ENCODE assay signal across 8 cellular contexts in genomic region chr20:25247100-25247665, GRCh38. TPM values are rescaled to one million over a fixed set of nuclear protein-coding genes. Genes with fewer than 3 reads are reported as not detected.
DNase-seq lines count a peak whose midpoint lies in the region; ATAC-seq and TF ChIP-seq lines count a peak whose summit lies in the region.

No MANE protein-coding gene starts in this region.

- no peak for TF ChIP-seq POLR2A in spleen (IDR thresholded peaks at IDR 0.05)

- peak overlapping the region; percentile 86 to 96 for H3K9ac ChIP-seq in colonic mucosa (ENCODE audit: low read depth in 2 of 2, low read length in 2 of 2)

- peak; percentile 7 for ATAC-seq in GM19397 (IDR thresholded peaks at IDR 0.05; ENCODE audit: unreplicated experiment)
- ATAC-seq in SK-N-SH treated with all-trans-retinoic acid at 6 μM for 48 hours: peak; percentile 83

- peak; percentile 30 for TF ChIP-seq CTCF in colonic mucosa (IDR thresholded peaks at IDR 0.05)
- TF ChIP-seq CTCF in spleen (IDR thresholded peaks at IDR 0.05 in 8 of 11, conservative IDR thresholded peaks at IDR 0.05 in 3 of 11): peak in 6 of 11 experiments; percentile 16 to 44 (median 28)

- H3K4me1 ChIP-seq in colonic mucosa (peaks cover 6% of the 10 kb centered on the region), spleen (peaks cover 11 to 54% (median 32%) of the 10 kb centered on the region in 6 donors)

- H3K27ac ChIP-seq in colonic mucosa (peak overlapping the region; percentile 92), spleen (peak overlapping the region; percentile 43 to 92 (median 88))

- 3 to 5% (median 5%) methylated on average over 20 to 28 of the region's 28 CpGs for WGBS in spleen, 5 donors

- no peaks in the 10 kb centered on the region for H3K9me3 ChIP-seq in colonic mucosa
- peaks cover 0 to 9% (median 0%) of the 10 kb centered on the region in 8 donors for H3K9me3 ChIP-seq in spleen

- intact Hi-C loops in colonic mucosa (cut with DNase I): loop anchor here (5.0 kb wide), 1 partner anchor 50 kb away; the partner anchor contains the start of gene ENTPD6
- intact Hi-C loops in spleen (cut with DNase I; ENCODE audit: low total_unique reads): no loop called here

- H3K27me3 ChIP-seq in colonic mucosa (no peaks in the 10 kb centered on the region), spleen (replicated peaks in 1 of 7) (peaks cover 0 to 4% (median 0%) of the 10 kb centered on the region in 7 donors)

- H3K36me3 ChIP-seq in colonic mucosa: no peaks in the 10 kb centered on the region
- peaks cover 0 to 7% (median 0%) of the 10 kb centered on the region in 6 donors for H3K36me3 ChIP-seq in spleen

- peak; percentile 77 for DNase-seq in D341Med (ENCODE audit: low spot score)
- peak; percentile 91 for DNase-seq in HuH-7 (ENCODE audit: low spot score)
- DNase-seq in colonic mucosa: peak; percentile 83
- peak; percentile 64 for DNase-seq in kidney tubule cell (ENCODE audit: low spot score)
- no peak for DNase-seq in spleen
- DNase-seq in GM19240 (ENCODE audit: insufficient read length, low spot score): no peak

- H3K4me3 ChIP-seq in colonic mucosa (peak overlapping the region; percentile 79), spleen (peak overlapping the region; percentile 89 to 99 (median 97))

TF ChIP-seq in SK-N-SH treated with all-trans-retinoic acid at 6 μM for 48 hours, 23 proteins besides CTCF, POLR2A, EP300 and RAD21:
- TF ChIP-seq PATZ1 (CRISPR knock-in tag; IDR thresholded peaks at IDR 0.05; ENCODE audit: borderline replicate concordance): no peak
- no peak for TF ChIP-seq POU6F1 (CRISPR knock-in tag; IDR thresholded peaks at IDR 0.05; ENCODE audit: borderline replicate concordance, low read depth)
- no peak for TF ChIP-seq TSHZ2 (CRISPR knock-in tag; IDR thresholded peaks at IDR 0.05)

RNA-seq across cellular contexts. Expression of gene PYGB, which starts 0.7 kb away (rescaled TPM):
- 100 to 1,000 TPM; 211 to 295 TPM for total RNA-seq in colonic mucosa
- total RNA-seq in spleen: 10 to 100 TPM; 27.0 to 47.8 (median 34.4) TPM
- 10 to 100 TPM; 10.5 to 29.4 (median 18.2) TPM for polyA plus RNA-seq in spleen

RNA-seq across cellular contexts. Expression of gene ENTPD6, which starts 51.7 kb away (rescaled TPM):
- 100 to 1,000 TPM; 120 to 201 TPM for total RNA-seq in colonic mucosa
- total RNA-seq in spleen: 10 to 100 TPM; 31.6 to 49.6 (median 35.7) TPM
- 10 to 100 TPM; 23.0 to 42.0 (median 33.6) TPM for polyA plus RNA-seq in spleen

Comparison
In these comparisons a context has a peak if more than half of its experiments do, and no peak if none do; other contexts are left out.
1. DNase-seq: peak in D341Med (single experiment), HuH-7 (single experiment), colonic mucosa (single experiment) and kidney tubule cell (single experiment); none in spleen (single experiment) and GM19240 (single experiment).
2. RNA of gene PYGB, which starts 0.7 kb away (total RNA-seq): 211 to 295 TPM in colonic mucosa; 27.0 to 47.8 TPM in spleen; every median in the first group is over 4 times any median in the second.